ENCODE assay signal across 23 cellular contexts in genomic region chr18:54910161-54910919, GRCh38. TPM values are rescaled to one million over a fixed set of nuclear protein-coding genes. Genes with fewer than 3 reads are reported as not detected.
DNase-seq lines count a peak whose midpoint lies in the region; ATAC-seq, FAIRE-seq and TF ChIP-seq lines count a peak whose summit lies in the region.
"Had no signal": no experiment of that assay in that cellular context is flagged by ENCODE, and none has a peak within 500 bp of the region (broad histone marks: within the 10 kb centered on the region; RNA-seq: fewer than 3 reads in every experiment).

No MANE protein-coding gene starts in this region.

- H3K4me2 ChIP-seq in HepG2 (ENCODE audit: low read depth, low read length) = no peak overlapping the region
- no peak overlapping the region for H3K4me2 ChIP-seq in neuronal stem cell (ENCODE audit: insufficient read depth, low read length, poor library complexity, severe bottlenecking)
- H3K4me2 ChIP-seq: BLaER1, GM23338 had no signal

- no peak overlapping the region for H3K23ac ChIP-seq in neuronal stem cell (ENCODE audit: low read depth, low read length, poor library complexity)

- ATAC-seq in HepG2 = peak; percentile 52; the same call in 2 of the 3 replicates
- no peak for ATAC-seq in right lobe of liver
- peak; percentile 11 for ATAC-seq in stimulated activated effector memory CD8-positive, alpha-beta T cell treated with anti-CD3 and anti-CD28 coated beads, Interleukin-12 subunit alpha, Interleukin-12 subunit beta, amount 100 ng/mL, for 72 hours
- no peak for ATAC-seq in HG03432 (IDR thresholded peaks at IDR 0.05; ENCODE audit: unreplicated experiment)
- ATAC-seq: CD8-positive, alpha-beta T cell; GM12878; GM23338; HCT116 had no signal

- H2BK15ac ChIP-seq in neuronal stem cell (ENCODE audit: low read length) = no peak overlapping the region

- H3K4ac ChIP-seq in neuronal stem cell (ENCODE audit: low read length) = no peak overlapping the region

- no peak overlapping the region for H4K91ac ChIP-seq in neuronal stem cell (ENCODE audit: low read depth, low read length, poor library complexity)

- H3K27me3 ChIP-seq in HepG2 (ENCODE audit: control insufficient read depth in 1 of 2, insufficient read depth in 2 of 2, low read length in 2 of 2) (no peaks in the 10 kb centered on the region; a peak in 1 of 5 replicates), right lobe of liver (no peaks in the 10 kb centered on the region), neuronal stem cell (ENCODE audit: control insufficient read depth in 3 of 3, insufficient read depth in 3 of 3, low read depth in 1 of 3, low read length in 3 of 3) (no peaks in the 10 kb centered on the region)
- H3K27me3 ChIP-seq: BLaER1 had no signal

- intact Hi-C loops in HepG2 (cut with micrococcal nuclease; ENCODE audit: unreplicated experiment) = no loop called here
- intact Hi-C loops in right lobe of liver (cut with DNase I) = no loop called here

- no peak overlapping the region for H3K4me3 ChIP-seq in HepG2 (replicated peaks in 1 of 3; ENCODE audit: insufficient read depth in 1 of 3, low read depth in 2 of 3, low read length in 3 of 3)
- no peak overlapping the region for H3K4me3 ChIP-seq in right lobe of liver
- no peak overlapping the region for H3K4me3 ChIP-seq in neuronal stem cell (ENCODE audit: low read length in 2 of 2)
- H3K4me3 ChIP-seq: BLaER1, GM12878, GM23338 had no signal

- H2AK5ac ChIP-seq in neuronal stem cell (ENCODE audit: low read depth, low read length) = peak overlapping the region; percentile 54

- no peak for TF ChIP-seq EP300 in HepG2 (IDR thresholded peaks at IDR 0.05; ENCODE audit: low read depth in 2 of 2, low read length in 2 of 2)
- TF ChIP-seq EP300 in HepG2 (CRISPR knock-in tag; IDR thresholded peaks at IDR 0.05; ENCODE audit: borderline replicate concordance) = no peak

- H3K36me3 Mint-ChIP-seq in stimulated activated effector memory CD8-positive, alpha-beta T cell treated with anti-CD3 and anti-CD28 coated beads, Interleukin-12 subunit alpha, Interleukin-12 subunit beta, amount 100 ng/mL, for 72 hours = no peaks in the 10 kb centered on the region
- H3K36me3 Mint-ChIP-seq: CD4-positive, CD25-positive, alpha-beta regulatory T cell; CD8-positive, alpha-beta T cell had no signal

- H3K4me1 Mint-ChIP-seq in stimulated activated effector memory CD8-positive, alpha-beta T cell treated with anti-CD3 and anti-CD28 coated beads, Interleukin-12 subunit alpha, Interleukin-12 subunit beta, amount 100 ng/mL, for 72 hours = no peaks in the 10 kb centered on the region
- H3K4me1 Mint-ChIP-seq: B cell; CD4-positive, CD25-positive, alpha-beta regulatory T cell; GM23338; H9 had no signal

- TF ChIP-seq RAD21 in HepG2 (CRISPR knock-in tag; IDR thresholded peaks at IDR 0.05) = no peak

- no peak overlapping the region for H4K8ac ChIP-seq in neuronal stem cell (ENCODE audit: low read depth, low read length)

- H2BK5ac ChIP-seq in neuronal stem cell (ENCODE audit: low read length) = no peak overlapping the region

- no peak for TF ChIP-seq CTCF in HepG2 (CRISPR knock-in tag; IDR thresholded peaks at IDR 0.05)
- TF ChIP-seq CTCF in right lobe of liver (IDR thresholded peaks at IDR 0.05) = no peak

- no peak overlapping the region for H3K27ac Mint-ChIP-seq in stimulated activated effector memory CD8-positive, alpha-beta T cell treated with anti-CD3 and anti-CD28 coated beads, Interleukin-12 subunit alpha, Interleukin-12 subunit beta, amount 100 ng/mL, for 72 hours
- H3K27ac Mint-ChIP-seq: B cell; CD4-positive, CD25-positive, alpha-beta regulatory T cell; CD8-positive, alpha-beta T cell; GM23338; H9 had no signal

- H3K9me3 Mint-ChIP-seq in stimulated activated effector memory CD8-positive, alpha-beta T cell treated with anti-CD3 and anti-CD28 coated beads, Interleukin-12 subunit alpha, Interleukin-12 subunit beta, amount 100 ng/mL, for 72 hours = no peaks in the 10 kb centered on the region
- H3K9me3 Mint-ChIP-seq: CD8-positive, alpha-beta T cell; H9 had no signal

- H3K27ac ChIP-seq in HepG2 (ENCODE audit: extremely low read length, insufficient read depth, low read length) (no peak overlapping the region), right lobe of liver (no peak overlapping the region), neuronal stem cell (replicated peaks; ENCODE audit: low read length) (no peak overlapping the region)
- H3K27ac ChIP-seq: 22Rv1, BLaER1, C4-2B had no signal

- no peak overlapping the region for H2BK120ac ChIP-seq in neuronal stem cell (ENCODE audit: low read depth, low read length)

- no peak overlapping the region for H3K9ac ChIP-seq in HepG2 (ENCODE audit: insufficient read depth, low read depth, low read length)
- H3K9ac ChIP-seq in neuronal stem cell (ENCODE audit: low read depth, low read length, poor library complexity) = no peak overlapping the region
- H3K9ac ChIP-seq: BLaER1 had no signal

- no peak for FAIRE-seq in HepG2 (lab: Jason Lieb, UNC)
- FAIRE-seq: A204.1, GM12878 had no signal

- H2AFZ ChIP-seq in HepG2 (ENCODE audit: low read length) = no peak overlapping the region
- H2AFZ ChIP-seq in neuronal stem cell (ENCODE audit: low read length) = no peak overlapping the region
- H2AFZ ChIP-seq: GM23338 had no signal

- BruUV-seq in HepG2 (replicated peaks; lab: Mats Ljungman, UMichigan) = no TSS peak

- WGBS in HepG2 (ENCODE audit: low lambda C conversion rate) = 100% methylated on average over 2 of the region's 6 CpGs
- no CpG with 5 or more reads among the region's 6 CpGs for WGBS in right lobe of liver (ENCODE audit: insufficient coverage, low coverage, low lambda C conversion rate, missing lambda C conversion rate)
- no CpG with 5 or more reads among the region's 6 CpGs for WGBS in neuronal stem cell (ENCODE audit: extremely low coverage in 2 of 2, insufficient read length in 2 of 2, insufficient replicate concordance in 1 of 2), 2 donors

- no peak overlapping the region for H2BK12ac ChIP-seq in neuronal stem cell (ENCODE audit: low read length)

- no peak overlapping the region for H3K14ac ChIP-seq in neuronal stem cell (ENCODE audit: low read length)

- TF ChIP-seq POLR2A in HepG2 (IDR thresholded peaks at IDR 0.05; ENCODE audit: insufficient read depth in 1 of 2, low read depth in 2 of 2, low read length in 2 of 2) (no peak), right lobe of liver (IDR thresholded peaks at IDR 0.05) (no peak)

- in situ Hi-C loops in HepG2 (cut with HindIII; ENCODE audit: extremely low pct_ligation_motif_present, low pct_unique_long_range_greater_than_20kb) = no loop called here

- no peak for DNase-seq in HepG2 (ENCODE audit: low spot score)
- DNase-seq in right lobe of liver = no peak
- no peak for DNase-seq in neuronal stem cell (ENCODE audit: low spot score)
- DNase-seq in stimulated activated effector memory CD8-positive, alpha-beta T cell treated with anti-CD3 and anti-CD28 coated beads, Interleukin-12 subunit alpha, Interleukin-12 subunit beta, amount 100 ng/mL, for 72 hours (ENCODE audit: low spot score in 2 of 2) = no peak
- no peak for DNase-seq in D341Med (ENCODE audit: low spot score)
- DNase-seq: Caco-2; CD4-positive, CD25-positive, alpha-beta regulatory T cell; CD8-positive, alpha-beta T cell; DMS 273 treated with DMSO at 0.1 percent for 48 hours; DMS79; EL; GDM1; H9 had no signal

- CTCF ChIA-PET in HepG2 (lab: Yijun Ruan, JAX; ENCODE audit: low intra/inter-chr PET ratio, low total read pairs) = no interaction called here

- H3K9me3 ChIP-seq in HepG2 (ENCODE audit: low read length) (no peaks in the 10 kb centered on the region), right lobe of liver (no peaks in the 10 kb centered on the region), neuronal stem cell (replicated peaks in 1 of 2; ENCODE audit: control insufficient read depth in 2 of 2, insufficient read depth in 1 of 2, low read depth in 1 of 2, low read length in 2 of 2) (peaks cover 0 to 3% of the 10 kb centered on the region in 2 donors)
- H3K9me3 ChIP-seq: Caco-2 had no signal

- no peaks in the 10 kb centered on the region for H3K79me1 ChIP-seq in neuronal stem cell (ENCODE audit: low read depth, low read length)

- H3K18ac ChIP-seq in neuronal stem cell (ENCODE audit: low read length) = peak overlapping the region; percentile 80

- no peaks in the 10 kb centered on the region for H4K20me1 ChIP-seq in HepG2 (ENCODE audit: insufficient read depth, low read length)
- H4K20me1 ChIP-seq: BLaER1 had no signal

- POLR2A ChIA-PET in HepG2 (lab: Yijun Ruan, JAX) = no interaction called here

- no peak overlapping the region for H3K4me3 Mint-ChIP-seq in stimulated activated effector memory CD8-positive, alpha-beta T cell treated with anti-CD3 and anti-CD28 coated beads, Interleukin-12 subunit alpha, Interleukin-12 subunit beta, amount 100 ng/mL, for 72 hours
- H3K4me3 Mint-ChIP-seq: B cell; CD4-positive, CD25-positive, alpha-beta regulatory T cell; CD8-positive, alpha-beta T cell; GM23338; H9 had no signal

- H3K36me3 ChIP-seq in HepG2 (replicated peaks in 1 of 2; ENCODE audit: control insufficient read depth in 1 of 2, insufficient read depth in 2 of 2, low read length in 2 of 2) = no peaks in the 10 kb centered on the region
- H3K36me3 ChIP-seq in right lobe of liver = no peaks in the 10 kb centered on the region
- H3K36me3 ChIP-seq in neuronal stem cell (replicated peaks in 1 of 2; ENCODE audit: control insufficient read depth in 2 of 2, insufficient read depth in 2 of 2, low read length in 2 of 2) = no peaks in the 10 kb centered on the region
- H3K36me3 ChIP-seq: BLaER1 had no signal

- no peaks in the 10 kb centered on the region for H3K79me2 ChIP-seq in HepG2 (ENCODE audit: insufficient read depth, low read length)

- H3K4me1 ChIP-seq in HepG2 (ENCODE audit: insufficient read depth, low read length) (no peaks in the 10 kb centered on the region), right lobe of liver (no peaks in the 10 kb centered on the region), neuronal stem cell (ENCODE audit: control insufficient read depth in 2 of 2, insufficient read depth in 1 of 2, low read depth in 1 of 2, low read length in 2 of 2) (no peaks in the 10 kb centered on the region)
- H3K4me1 ChIP-seq: BLaER1, Caco-2 had no signal

RNA-seq across cellular contexts. Expression of gene CCDC68, which starts 48.9 kb away (rescaled TPM):
- 4.6 and 4.9 TPM in 2 replicates for total RNA-seq in HepG2 (2016; rRNA removed; fragmentation: Illumina TruSeq; extraction: Trizol)
- total RNA-seq in HepG2 (2016; cell fraction: cytosol; rRNA removed; fragmentation: Illumina TruSeq; extraction: Trizol; ENCODE audit: low read depth) = 2.6 and 2.8 TPM in 2 replicates
- total RNA-seq in HepG2 (2016; cell fraction: insoluble cytoplasmic fraction; rRNA removed; fragmentation: Illumina TruSeq; extraction: Trizol) = 4.5 and 4.9 TPM in 2 replicates
- 4.2 and 5.0 TPM in 2 replicates for total RNA-seq in HepG2 (2016; cell fraction: membrane; rRNA removed; fragmentation: Illumina TruSeq; extraction: Trizol)
- total RNA-seq in HepG2 (2016; cell fraction: nucleus; rRNA removed; fragmentation: Illumina TruSeq; extraction: Trizol) = 6.5 and 6.9 TPM in 2 replicates
- 10.9 and 13.3 TPM in 2 replicates for polyA plus RNA-seq in HepG2 (2011; rRNA removed)
- 3.3 and 5.0 TPM in 2 replicates for polyA plus RNA-seq in HepG2 (2011; cell fraction: cytosol; rRNA removed)
- 19.7 and 21.0 TPM in 2 replicates for polyA plus RNA-seq in HepG2 (2011; cell fraction: nucleus; rRNA removed)
- polyA plus RNA-seq in HepG2 (2012) = 13.4 and 15.8 TPM in 2 replicates
- 2.5 and 3.0 TPM in 2 replicates for polyA plus RNA-seq in HepG2 (2016; cell fraction: cytosol; fragmentation: Illumina TruSeq; extraction: Trizol; ENCODE audit: low read depth)
- polyA plus RNA-seq in HepG2 (2016; cell fraction: insoluble cytoplasmic fraction; fragmentation: Illumina TruSeq; extraction: Trizol; ENCODE audit: low read depth) = 3.8 TPM in 2 replicates
- polyA plus RNA-seq in HepG2 (2016; cell fraction: membrane; fragmentation: Illumina TruSeq; extraction: Trizol; ENCODE audit: low read depth) = 2.8 and 3.0 TPM in 2 replicates
- 5.3 and 6.1 TPM in 2 replicates for polyA plus RNA-seq in HepG2 (2016; cell fraction: nucleus; fragmentation: Illumina TruSeq; extraction: Trizol; ENCODE audit: insufficient read depth, low read depth)
- polyA minus RNA-seq in HepG2 (2011; rRNA and poly(A)+ RNA removed; ENCODE audit: low replicate concordance) = 4.1 and 5.9 TPM in 2 replicates
- 5.6 and 7.5 TPM in 2 replicates for polyA minus RNA-seq in HepG2 (2011; cell fraction: cytosol; rRNA and poly(A)+ RNA removed)
- polyA minus RNA-seq in HepG2 (2011; cell fraction: nucleus; rRNA and poly(A)+ RNA removed) = 51.3 and 53.7 TPM in 2 replicates
- 10 to 100 TPM in 3 of 6 experiments, 1 to 10 TPM in 3; 3.1 to 17.3 (median 9.3) TPM for total RNA-seq in right lobe of liver
- 0.13 TPM for polyA plus RNA-seq in neuronal stem cell (2013, experiment 1 of 2)
- 0.11 TPM for polyA plus RNA-seq in neuronal stem cell (2013, experiment 2 of 2)
- total RNA-seq: CD4-positive, CD25-positive, alpha-beta regulatory T cell; CD8-positive, alpha-beta T cell; GM12878; H4; H9 had no signal
- polyA plus RNA-seq: CD4-positive, CD25-positive, alpha-beta regulatory T cell had no signal

Comparison
In these comparisons a context has a peak if more than half of its experiments do, and no peak if none do; other contexts are left out.
1. ATAC-seq: peak in HepG2 (single experiment) and stimulated activated effector memory CD8-positive, alpha-beta T cell treated with anti-CD3 and anti-CD28 coated beads, Interleukin-12 subunit alpha, Interleukin-12 subunit beta, amount 100 ng/mL, for 72 hours (single experiment); none in right lobe of liver (0 of 4) and HG03432 (single experiment).